Comparison of ENCODE assay signal across 15 cellular contexts in the genomic region with DNA sequence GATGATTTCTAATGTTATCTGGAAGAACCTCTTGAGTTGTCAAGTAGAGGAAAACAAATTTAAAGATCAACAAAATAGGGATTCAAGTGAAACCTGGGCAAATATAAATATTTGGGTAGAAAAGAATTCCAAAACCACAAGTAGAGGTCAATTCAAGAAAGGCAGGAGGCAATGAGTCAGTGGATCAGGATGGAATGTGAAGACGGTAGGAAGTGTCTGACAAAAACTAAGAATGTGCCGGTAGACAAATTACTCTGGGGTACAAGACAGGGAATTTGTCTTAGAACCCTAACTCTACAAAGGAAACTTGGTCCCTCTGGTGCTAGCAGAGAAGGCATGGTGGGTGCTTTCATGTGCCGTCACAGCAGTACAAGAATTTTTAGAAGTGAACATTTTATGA. TPM values are rescaled to one million over a fixed set of nuclear protein-coding genes. Genes with fewer than 3 reads are reported as not detected.
DNase-seq lines count a peak whose midpoint lies in the region; ATAC-seq and TF ChIP-seq lines count a peak whose summit lies in the region.
"Had no signal": no experiment of that assay in that cellular context is flagged by ENCODE, and none has a peak within 500 bp of the region (broad histone marks: within the 10 kb centered on the region; RNA-seq: fewer than 3 reads in every experiment).

No MANE protein-coding gene starts in this region.

- no peak for TF ChIP-seq CTCF in HEK293 (tag by site-specific recombination; IDR thresholded peaks at IDR 0.05)
- no peak for TF ChIP-seq CTCF in left lung (IDR thresholded peaks at IDR 0.05)
- no peak for TF ChIP-seq CTCF in osteocyte (IDR thresholded peaks at IDR 0.05)
- no peak for TF ChIP-seq CTCF in OCI-LY7 (conservative IDR thresholded peaks at IDR 0.05; ENCODE audit: low read length)

- no peaks in the 10 kb centered on the region for H3K36me3 Mint-ChIP-seq in osteocyte (ENCODE audit: unreplicated experiment)

- H3K4me3 Mint-ChIP-seq in osteocyte (ENCODE audit: unreplicated experiment) = no peak overlapping the region

- POLR2A ChIA-PET in HEK293 (lab: Yijun Ruan, JAX) = no interaction called here
- POLR2A ChIA-PET in OCI-LY7 (lab: Charles Lee) = interaction anchor here (0.6 to 2.3 kb wide), 8 partner anchors 9 to 622 kb away, joined by 3 to 10 read pairs (median 4); a partner anchor contains a TSS

- H3K27ac Mint-ChIP-seq in osteocyte (ENCODE audit: unreplicated experiment) = no peak overlapping the region

- no peaks in the 10 kb centered on the region for H3K9me2 ChIP-seq in OCI-LY7 (ENCODE audit: insufficient read depth, low read length)

- H3K9me3 Mint-ChIP-seq in osteocyte (ENCODE audit: unreplicated experiment) = no peaks in the 10 kb centered on the region

- H3K27ac ChIP-seq in HEK293 (ENCODE audit: extremely low read depth, low read depth, low read length) (no peak overlapping the region), left lung (no peak overlapping the region), OCI-LY7 (ENCODE audit: low read depth, low read length, poor library complexity, severe bottlenecking) (no peak overlapping the region)
- H3K27ac ChIP-seq: ascending aorta, SJSA1, VCaP had no signal

- no peaks in the 10 kb centered on the region for H4K20me1 ChIP-seq in OCI-LY7 (ENCODE audit: insufficient read depth, low read length)

- BruUV-seq in OCI-LY7 (replicated peaks; lab: Mats Ljungman, UMichigan) = no TSS peak

- H3K36me3 ChIP-seq in HEK293 (ENCODE audit: control insufficient read depth in 2 of 2, insufficient read depth in 1 of 2, low read length in 2 of 2) = no peaks in the 10 kb centered on the region
- peaks cover 67% of the 10 kb centered on the region for H3K36me3 ChIP-seq in adipocyte (ENCODE audit: control insufficient read depth, insufficient read depth, low read length, severe bottlenecking)
- no peaks in the 10 kb centered on the region for H3K36me3 ChIP-seq in left lung
- H3K36me3 ChIP-seq in OCI-LY7 (ENCODE audit: insufficient read depth, low read length) = no peaks in the 10 kb centered on the region
- H3K36me3 ChIP-seq: ascending aorta, HAP-1, SJSA1 had no signal

- no peak overlapping the region for H3K4me3 ChIP-seq in HEK293 (ENCODE audit: low read depth, low read length)
- H3K4me3 ChIP-seq in adipocyte (ENCODE audit: low read length) = peak overlapping the region; percentile 5
- no peak overlapping the region for H3K4me3 ChIP-seq in left lung
- H3K4me3 ChIP-seq in OCI-LY7 (ENCODE audit: low read depth, low read length, poor library complexity, severe bottlenecking) = no peak overlapping the region
- H3K4me3 ChIP-seq: ascending aorta, HAP-1, SJSA1 had no signal

- peaks cover 4% of the 10 kb centered on the region for H3K4me1 Mint-ChIP-seq in osteocyte (ENCODE audit: unreplicated experiment)

- H3K4me1 ChIP-seq in HEK293 (ENCODE audit: control insufficient read depth, insufficient read depth, low read length) = 0 out of 2 replicates have a peak, but pooled peaks cover 3% of the 10 kb centered on the region
- peaks cover 41% of the 10 kb centered on the region for H3K4me1 ChIP-seq in adipocyte (ENCODE audit: control insufficient read depth, insufficient read depth, low read length)
- H3K4me1 ChIP-seq in left lung = no peaks in the 10 kb centered on the region
- no peaks in the 10 kb centered on the region for H3K4me1 ChIP-seq in OCI-LY7 (ENCODE audit: insufficient read depth, low read length, poor library complexity, severe bottlenecking)
- H3K4me1 ChIP-seq: ascending aorta, HAP-1 had no signal

- no peak overlapping the region for H3K4me2 ChIP-seq in OCI-LY7 (ENCODE audit: low read length)

- intact Hi-C loops in left lung (cut with DNase I) = no loop called here
- intact Hi-C loops in OCI-LY7 (cut with micrococcal nuclease; ENCODE audit: unreplicated experiment) = no loop called here

- H3K9me3 ChIP-seq in HEK293 (ENCODE audit: control insufficient read depth, insufficient read depth, low read depth, low read length) (no peaks in the 10 kb centered on the region), adipocyte (ENCODE audit: control insufficient read depth, low read length) (no peaks in the 10 kb centered on the region), left lung (no peaks in the 10 kb centered on the region), OCI-LY7 (ENCODE audit: low read length) (no peaks in the 10 kb centered on the region)
- H3K9me3 ChIP-seq: ascending aorta, HAP-1, SJSA1 had no signal

- H3K9ac ChIP-seq in adipocyte (ENCODE audit: low read length) = no peak overlapping the region

- DNase-seq in AG08395 (ENCODE audit: low spot score) (peak; percentile 9), adipocyte (ENCODE audit: low read depth) (no peak), iris pigment epithelial cell (ENCODE audit: low read depth) (peak; percentile 84), left lung (no peak), NCI-H2171 treated with DMSO at 0.1 percent for 48 hours (lab: John Stamatoyannopoulos, UW) (no peak), osteocyte (ENCODE audit: extremely low spot score, unreplicated experiment) (no peak), OCI-LY7 (ENCODE audit: low spot score) (no peak)
- DNase-seq: IMR-90, midbrain, NCI-H1694 had no signal

- H3K79me2 ChIP-seq in OCI-LY7 (ENCODE audit: insufficient read depth, low read depth, low read length) = no peaks in the 10 kb centered on the region

- H3K27me3 ChIP-seq in adipocyte (replicated peaks; ENCODE audit: control insufficient read depth, insufficient read depth, low read length) (no peaks in the 10 kb centered on the region), left lung (no peaks in the 10 kb centered on the region)
- H3K27me3 ChIP-seq: ascending aorta, SJSA1 had no signal

- peaks cover 17% of the 10 kb centered on the region for H3K27me3 Mint-ChIP-seq in osteocyte (ENCODE audit: unreplicated experiment)

- H2AFZ ChIP-seq in OCI-LY7 (ENCODE audit: low read length) = no peak overlapping the region

- ATAC-seq in left lung = no peak

- CTCF ChIA-PET in HEK293 (lab: Yijun Ruan, JAX) (interaction anchor here (0.6 to 1.7 kb wide), 2 partner anchors 13 to 242 kb away, joined by 3 to 8 read pairs; a partner anchor contains a TSS), OCI-LY7 (lab: Charles Lee; ENCODE audit: unreplicated experiment) (no interaction called here)

TF ChIP-seq in HEK293, 187 proteins besides CTCF, POLR2A, EP300 and RAD21:
- TF ChIP-seq ZBTB48 (tag by site-specific recombination; IDR thresholded peaks at IDR 0.05) = peak; percentile 61; the same call in 1 of the 2 replicates
- TF ChIP-seq, protein P1, sequence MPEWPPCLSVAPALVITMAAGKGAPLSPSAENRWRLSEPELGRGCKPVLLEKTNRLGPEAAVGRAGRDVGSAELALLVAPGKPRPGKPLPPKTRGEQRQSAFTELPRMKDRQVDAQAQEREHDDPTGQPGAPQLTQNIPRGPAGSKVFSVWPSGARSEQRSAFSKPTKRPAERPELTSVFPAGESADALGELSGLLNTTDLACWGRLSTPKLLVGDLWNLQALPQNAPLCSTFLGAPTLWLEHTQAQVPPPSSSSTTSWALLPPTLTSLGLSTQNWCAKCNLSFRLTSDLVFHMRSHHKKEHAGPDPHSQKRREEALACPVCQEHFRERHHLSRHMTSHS (tag by site-specific recombination; IDR thresholded peaks at IDR 0.05) = no peak

RNA-seq across cellular contexts. Expression of a gene that starts 13.6 kb away (rescaled TPM):
- total RNA-seq in left lung = under 1 TPM; 0.20 to 0.52 TPM
- not detected in 2 replicates for total RNA-seq in osteocyte
- total RNA-seq in OCI-LY7 (2014; rRNA removed; shearing (Covaris generic)) = 1.2 and 1.5 TPM in 2 replicates
- total RNA-seq in OCI-LY7 (2022) = 1.9 and 2.4 TPM in 2 replicates
- total RNA-seq: IMR-90, SJSA1 had no signal

Comparison
In these comparisons a context has a peak if more than half of its experiments do, and no peak if none do; other contexts are left out.
1. DNase-seq: peak in AG08395 (single experiment) and iris pigment epithelial cell (single experiment); none in adipocyte (single experiment), left lung (0 of 2), NCI-H2171 treated with DMSO at 0.1 percent for 48 hours (single experiment), osteocyte (single experiment) and OCI-LY7 (single experiment).